14 cellular contexts compared by ENCODE assay signal in the genomic region with DNA sequence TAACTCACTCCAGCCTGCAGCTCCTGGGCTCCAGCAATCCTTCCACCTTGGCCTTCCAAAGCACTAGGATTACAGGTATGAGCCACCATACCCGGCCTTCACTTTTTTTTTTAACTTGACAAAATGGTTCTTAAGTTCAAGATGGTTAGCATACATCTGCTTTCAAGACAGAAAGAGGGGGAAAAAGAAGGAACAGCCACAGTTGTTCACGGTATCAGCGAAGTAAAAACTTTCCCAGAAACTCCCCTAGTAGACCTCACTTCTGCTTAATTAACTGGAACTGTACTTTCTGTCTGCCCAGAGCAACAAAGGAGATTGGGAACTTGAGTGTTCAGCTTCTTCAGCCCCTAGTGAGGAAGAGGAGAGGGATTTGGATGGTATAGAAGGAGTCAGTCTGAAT.
A peak's percentile ranks its signal among the peaks of the same experiment; 100 is the strongest.
DNase-seq lines count a peak whose midpoint lies in the region; ATAC-seq and TF ChIP-seq lines count a peak whose summit lies in the region.
"Had no signal": no experiment of that assay in that cellular context is flagged by ENCODE, and none has a peak within 500 bp of the region (broad histone marks: within the 10 kb centered on the region; RNA-seq: fewer than 3 reads in every experiment).

No MANE protein-coding gene starts in this region.

- CTCF ChIA-PET in AG04450 (lab: Charles Lee) = interaction anchor here (2.2 kb wide), 1 partner anchor 9 kb away, joined by 5 read pairs; no protein-coding TSS in a partner anchor
- CTCF ChIA-PET in CD4-positive, alpha-beta memory T cell (lab: Charles Lee; ENCODE audit: partially characterized antibody) = no interaction called here

- H3K27ac Mint-ChIP-seq in naive B cell = peak overlapping the region in 4 of 6 donors; percentile 3 to 67 (median 35)
- no peak overlapping the region for H3K27ac Mint-ChIP-seq in CD4-positive, alpha-beta memory T cell
- H3K27ac Mint-ChIP-seq: neural progenitor cell had no signal

- no peak overlapping the region for H3K4me3 ChIP-seq in AG04450 (ENCODE audit: low read depth, low read length)
- H3K4me3 ChIP-seq in CD4-positive, alpha-beta memory T cell (ENCODE audit: low read length in 2 of 2) = no peak overlapping the region
- H3K4me3 ChIP-seq: neural progenitor cell had no signal

- no peaks in the 10 kb centered on the region for H3K9me3 Mint-ChIP-seq in naive B cell
- peaks cover 0 to 2% (median 0%) of the 10 kb centered on the region in 8 donors for H3K9me3 Mint-ChIP-seq in CD4-positive, alpha-beta memory T cell

- H3K27me3 Mint-ChIP-seq in naive B cell = no peaks in the 10 kb centered on the region
- no peaks in the 10 kb centered on the region for H3K27me3 Mint-ChIP-seq in CD4-positive, alpha-beta memory T cell

- TF ChIP-seq CTCF in AG04450 (IDR thresholded peaks at IDR 0.05; ENCODE audit: low read depth, low read length) = no peak

- H3K9me3 ChIP-seq in AG04450 (ENCODE audit: control insufficient read depth, insufficient read depth, low read length) = no peaks in the 10 kb centered on the region
- no peaks in the 10 kb centered on the region for H3K9me3 ChIP-seq in CD4-positive, alpha-beta memory T cell (ENCODE audit: control insufficient read depth in 1 of 2, low read length in 2 of 2)

- no peaks in the 10 kb centered on the region for H3K4me1 ChIP-seq in CD4-positive, alpha-beta memory T cell (ENCODE audit: insufficient read depth, low read length)
- H3K4me1 ChIP-seq: neural progenitor cell had no signal

- H3K4me1 Mint-ChIP-seq in naive B cell = peaks cover 38 to 78% (median 52%) of the 10 kb centered on the region in 3 donors
- H3K4me1 Mint-ChIP-seq in CD4-positive, alpha-beta memory T cell = peaks cover 0 to 6% (median under 1%) of the 10 kb centered on the region in 4 donors

- no peak for DNase-seq in AG04450 (ENCODE audit: low read depth, low spot score)
- DNase-seq in M059J (ENCODE audit: low read depth) = peak; percentile 27
- peak; percentile 39 for DNase-seq in astrocyte of the hippocampus (ENCODE audit: low read depth, low spot score)
- no peak for DNase-seq in naive B cell
- DNase-seq in CD4-positive, alpha-beta memory T cell = no peak
- no peak for DNase-seq in AG20443 (ENCODE audit: low spot score)
- DNase-seq: activated CD4-positive, alpha-beta T cell treated with anti-CD3 and anti-CD28 coated beads for 48 hours; activated naive CD4-positive, alpha-beta T cell treated with Interleukin-2 at 50 U/mL for 16 hours; effector memory CD4-positive, alpha-beta T cell; NCI-H1930; RPMI8226 had no signal

- intact Hi-C loops in CD4-positive, alpha-beta memory T cell (cut with micrococcal nuclease) = no loop called here

- ATAC-seq in naive B cell (ENCODE audit: low read depth in 2 of 2) (peak; percentile 76 to 83), HG03378 (IDR thresholded peaks at IDR 0.05; ENCODE audit: unreplicated experiment) (no peak), HG03280 (IDR thresholded peaks at IDR 0.05; ENCODE audit: unreplicated experiment) (no peak)

- peak overlapping the region in 7 of 8 donors; percentile 19 to 89 (median 63) for H3K4me3 Mint-ChIP-seq in naive B cell
- H3K4me3 Mint-ChIP-seq in CD4-positive, alpha-beta memory T cell = no peak overlapping the region
- H3K4me3 Mint-ChIP-seq: neural progenitor cell had no signal

- H3K27me3 ChIP-seq in AG04450 (ENCODE audit: control insufficient read depth, insufficient read depth, low read length) = no peaks in the 10 kb centered on the region
- H3K27me3 ChIP-seq in CD4-positive, alpha-beta memory T cell (ENCODE audit: insufficient read depth, low read length) = no peaks in the 10 kb centered on the region
- H3K27me3 ChIP-seq: neural progenitor cell had no signal

- H3K36me3 Mint-ChIP-seq in naive B cell = no peaks in the 10 kb centered on the region
- H3K36me3 Mint-ChIP-seq in CD4-positive, alpha-beta memory T cell = no peaks in the 10 kb centered on the region
- H3K36me3 Mint-ChIP-seq: neural progenitor cell had no signal

- POLR2A ChIA-PET in AG04450 (lab: Yijun Ruan, JAX) = interaction anchor here (0.7 to 2.0 kb wide), 2 partner anchors 10 to 127 kb away, joined by 4 to 14 read pairs; no protein-coding TSS in a partner anchor
- POLR2A ChIA-PET in CD4-positive, alpha-beta memory T cell (lab: Charles Lee; ENCODE audit: partially characterized antibody) = no interaction called here

- H3K27ac ChIP-seq in AG04450 (ENCODE audit: low read depth, low read length) = peak overlapping the region; percentile 47
- H3K27ac ChIP-seq in CD4-positive, alpha-beta memory T cell (ENCODE audit: low read depth, low read length) = no peak overlapping the region
- H3K27ac ChIP-seq: neural progenitor cell had no signal

- H3K36me3 ChIP-seq in CD4-positive, alpha-beta memory T cell (ENCODE audit: insufficient read depth, low read length) = no peaks in the 10 kb centered on the region
- H3K36me3 ChIP-seq: neural progenitor cell had no signal

Comparison
In these comparisons a context has a peak if more than half of its experiments do, and no peak if none do; other contexts are left out.
1. DNase-seq: peak in M059J (single experiment) and astrocyte of the hippocampus (single experiment); none in AG04450 (single experiment), naive B cell (single experiment), CD4-positive, alpha-beta memory T cell (0 of 5) and AG20443 (single experiment).
2. ATAC-seq: peak in naive B cell (2 of 2); none in HG03378 (single experiment) and HG03280 (single experiment).
3. H3K27ac Mint-ChIP-seq: peak in naive B cell (4 of 6); none in CD4-positive, alpha-beta memory T cell (0 of 7).
4. H3K4me3 Mint-ChIP-seq: peak in naive B cell (7 of 8); none in CD4-positive, alpha-beta memory T cell (0 of 8).